Comparison of ENCODE assay signal across 8 cellular contexts in the genomic region with DNA sequence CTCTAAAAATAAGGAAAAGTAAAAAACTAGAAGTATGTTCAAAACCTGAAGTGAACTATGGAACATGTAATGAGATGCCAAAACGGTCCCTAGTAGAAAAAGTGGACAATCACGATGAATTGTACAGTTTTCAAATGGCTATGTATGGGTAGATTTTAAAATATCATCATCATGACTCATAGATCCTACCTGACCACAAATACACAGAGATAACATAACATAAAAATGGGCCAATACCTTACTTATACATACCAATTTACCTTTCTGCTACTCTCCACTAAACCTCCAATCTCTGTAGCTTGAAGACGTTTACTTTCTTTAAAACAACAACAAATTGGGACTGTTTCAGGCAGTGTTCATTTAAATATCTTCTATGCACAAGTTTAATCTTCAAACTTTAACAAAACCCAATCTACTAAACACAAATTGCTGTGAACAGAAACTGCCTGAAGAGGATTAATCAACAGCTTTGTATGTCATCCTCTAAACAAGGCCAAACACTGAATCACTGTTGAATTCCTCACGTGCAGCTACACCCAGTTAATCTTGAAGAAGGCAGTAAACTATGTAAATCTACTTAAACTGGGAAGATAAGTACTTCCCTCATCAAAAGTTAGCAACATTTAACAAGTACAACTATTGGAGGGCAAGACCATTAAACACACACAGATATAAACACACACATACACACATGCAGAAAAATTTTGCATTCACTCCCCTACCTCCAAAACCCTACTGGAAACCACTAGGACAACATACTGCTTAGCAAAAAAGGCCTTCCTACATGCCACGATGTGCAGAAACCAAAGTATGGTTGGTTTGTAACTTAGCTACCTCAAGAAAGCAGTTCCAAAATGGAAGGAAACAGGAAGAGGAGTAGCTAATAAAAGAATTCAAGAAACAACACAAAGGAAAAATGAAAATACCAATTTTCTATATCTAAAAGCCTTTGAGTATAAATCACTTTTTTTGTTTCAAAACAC.
DNase-seq lines count a peak whose midpoint lies in the region; ATAC-seq and TF ChIP-seq lines count a peak whose summit lies in the region.
"Had no signal": no experiment of that assay in that cellular context is flagged by ENCODE, and none has a peak within 500 bp of the region (broad histone marks: within the 10 kb centered on the region; RNA-seq: fewer than 3 reads in every experiment).

No MANE protein-coding gene starts in this region.

- no peak for TF ChIP-seq POLR2A in esophagus muscularis mucosa (IDR thresholded peaks at IDR 0.05; ENCODE audit: low read depth)
- TF ChIP-seq POLR2A in sigmoid colon (IDR thresholded peaks at IDR 0.05), result no peak

- H3K4me1 ChIP-seq in PC-3 (ENCODE audit: insufficient read depth, low read length), result peaks cover 59% of the 10 kb centered on the region
- H3K4me1 ChIP-seq in esophagus muscularis mucosa, result peaks cover 68 to 82% (median 75%) of the 10 kb centered on the region in 4 donors
- H3K4me1 ChIP-seq in sigmoid colon, result peaks cover 0 to 80% (median 65%) of the 10 kb centered on the region in 4 donors

- H3K9me3 ChIP-seq in PC-3 (ENCODE audit: low read length) (no peaks in the 10 kb centered on the region), esophagus muscularis mucosa (no peaks in the 10 kb centered on the region), sigmoid colon (no peaks in the 10 kb centered on the region)

- H3K27me3 ChIP-seq in PC-3 (ENCODE audit: low read length), result no peaks in the 10 kb centered on the region
- H3K27me3 ChIP-seq in esophagus muscularis mucosa, result no peaks in the 10 kb centered on the region
- no peaks in the 10 kb centered on the region for H3K27me3 ChIP-seq in sigmoid colon

- H3K36me3 ChIP-seq in PC-3 (ENCODE audit: low read depth, low read length) (no peaks in the 10 kb centered on the region), esophagus muscularis mucosa (no peaks in the 10 kb centered on the region), sigmoid colon (no peaks in the 10 kb centered on the region)

- H3K4me3 ChIP-seq in PC-3 (ENCODE audit: low read length), result no peak overlapping the region
- no peak overlapping the region for H3K4me3 ChIP-seq in esophagus muscularis mucosa
- H3K4me3 ChIP-seq in sigmoid colon, result no peak overlapping the region

- TF ChIP-seq EP300 in esophagus muscularis mucosa (IDR thresholded peaks at IDR 0.05) (no peak), sigmoid colon (IDR thresholded peaks at IDR 0.05) (no peak)

- BruUV-seq in PC-3 (replicated peaks; lab: Mats Ljungman, UMichigan), result no TSS peak

- intact Hi-C loops in PC-3 (cut with micrococcal nuclease) (no loop called here), esophagus muscularis mucosa (cut with DNase I) (no loop called here), sigmoid colon (cut with DNase I) (loop anchor here (10.0 kb wide), 1 partner anchor 662 kb away; no protein-coding TSS in a partner anchor)

- DNase-seq in EL (peak; percentile 66), PC-3 (no peak), esophagus muscularis mucosa (ENCODE audit: extremely low spot score) (no peak), sigmoid colon (no peak), left lobe of liver (ENCODE audit: low spot score) (no peak)
- DNase-seq in stimulated activated naive CD4-positive, alpha-beta T cell (lab: John Stamatoyannopoulos, UW), result no peak
- DNase-seq: activated CD4-positive, CD25-positive, alpha-beta regulatory T cell treated with anti-CD3 and anti-CD28 coated beads, Interleukin-2, amount 50 U/mL, for 72 hours had no signal

- TF ChIP-seq CTCF in PC-3 (conservative IDR thresholded peaks at IDR 0.05; ENCODE audit: low read depth, low read length) (no peak), esophagus muscularis mucosa (IDR thresholded peaks at IDR 0.05) (no peak), sigmoid colon (IDR thresholded peaks at IDR 0.05) (no peak)

- H3K4me2 ChIP-seq in PC-3 (ENCODE audit: low read length), result peak overlapping the region; percentile 17; the same call in 1 of the 2 replicates

- CTCF ChIA-PET in PC-3 (lab: Charles Lee), result no interaction called here

- H3K79me2 ChIP-seq in PC-3 (ENCODE audit: low read length), result peaks cover 94% of the 10 kb centered on the region

- H4K20me1 ChIP-seq in PC-3 (ENCODE audit: low read length), result peaks cover 10% of the 10 kb centered on the region; the same call in 1 of the 2 replicates

- H3K9ac ChIP-seq in PC-3 (ENCODE audit: low read length), result no peak overlapping the region

- no peak overlapping the region for H3K27ac ChIP-seq in PC-3 (ENCODE audit: low read length)
- peak overlapping the region; percentile 3 to 40 (median 22) for H3K27ac ChIP-seq in esophagus muscularis mucosa (replicated peaks in 1 of 4)
- H3K27ac ChIP-seq in sigmoid colon, result peak overlapping the region in 3 of 4 donors; percentile 17 to 99 (median 95)

- H3F3A ChIP-seq in PC-3 (ENCODE audit: low read length, unreplicated experiment), result no peaks in the 10 kb centered on the region

- POLR2A ChIA-PET in PC-3 (lab: Charles Lee; ENCODE audit: unreplicated experiment), result no interaction called here

- ATAC-seq in PC-3 (no peak), GM18870 (IDR thresholded peaks at IDR 0.05; ENCODE audit: unreplicated experiment) (no peak), left lobe of liver (no peak)

- no peaks in the 10 kb centered on the region for H3K9me2 ChIP-seq in PC-3 (replicated peaks; ENCODE audit: low read length)

- no peak overlapping the region for H2AFZ ChIP-seq in PC-3 (ENCODE audit: low read length)

- WGBS in esophagus muscularis mucosa, result 58% methylated on average over 5 of the region's 5 CpGs
- 64 to 65% methylated on average over 5 of the region's 5 CpGs for WGBS in sigmoid colon, 2 donors
